10 cellular contexts compared by ENCODE assay signal in the genomic region with DNA sequence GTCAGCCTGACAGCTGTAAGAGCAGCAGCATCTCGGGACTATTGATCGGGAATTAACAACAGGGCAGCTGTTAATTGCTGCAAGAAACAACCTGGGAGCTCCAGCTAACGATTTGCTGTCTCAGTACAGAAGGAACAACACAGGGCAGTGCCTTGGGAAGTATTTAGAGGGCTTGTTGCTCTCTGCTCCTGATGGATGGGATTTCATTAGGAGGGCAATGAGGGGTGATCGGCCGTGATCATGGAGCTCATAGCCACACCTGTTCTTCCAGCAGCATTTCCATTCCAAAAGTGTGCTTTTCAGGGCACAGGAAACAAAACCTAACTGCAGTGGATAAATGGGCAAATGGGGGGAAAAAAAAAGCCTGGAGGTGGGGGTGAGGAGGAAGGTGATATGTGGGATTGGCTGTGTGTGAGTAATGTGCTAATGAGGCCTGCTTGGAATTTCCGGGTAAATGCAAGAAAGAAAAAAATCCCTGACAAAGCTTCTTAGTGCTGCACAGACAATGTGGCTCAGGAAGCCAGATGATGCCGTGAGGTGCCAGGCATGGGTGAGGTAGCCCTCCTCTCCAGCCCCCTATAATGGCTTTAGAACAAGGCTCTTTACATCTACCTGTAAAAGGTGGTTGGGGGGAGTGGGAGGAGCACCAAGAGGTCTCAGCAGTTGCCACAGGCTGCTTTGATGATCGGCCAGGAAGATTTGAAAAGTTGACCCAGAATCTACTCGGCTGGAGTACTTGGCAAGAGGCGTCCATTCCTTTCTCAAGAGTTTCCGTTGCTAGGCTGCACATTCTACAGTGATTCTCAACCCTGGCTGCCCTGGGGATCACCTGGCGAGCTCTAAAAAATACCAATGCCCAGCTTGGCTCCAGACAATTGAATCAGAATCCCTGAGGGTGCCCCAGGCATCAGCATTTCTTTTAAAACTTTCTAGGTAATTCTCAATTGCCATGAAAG.
DNase-seq lines count a peak whose midpoint lies in the region; ATAC-seq and TF ChIP-seq lines count a peak whose summit lies in the region.
"Had no signal": no experiment of that assay in that cellular context is flagged by ENCODE, and none has a peak within 500 bp of the region (broad histone marks: within the 10 kb centered on the region; RNA-seq: fewer than 3 reads in every experiment).

No MANE protein-coding gene starts in this region.

- H3K4me1 ChIP-seq in SK-N-SH (ENCODE audit: control insufficient read depth in 1 of 2, insufficient read depth in 2 of 2, low read depth in 1 of 2, low read length in 1 of 2): 0 out of 4 replicates have a peak, but pooled peaks cover 0 to 6% of the 10 kb centered on the region in 2 experiments
- peaks cover 15% of the 10 kb centered on the region for H3K4me1 ChIP-seq in upper lobe of right lung

- H3K36me3 ChIP-seq in SK-N-SH (replicated peaks in 1 of 2; ENCODE audit: control insufficient read depth in 1 of 2, insufficient read depth in 2 of 2, low read length in 1 of 2): no peaks in the 10 kb centered on the region
- no peaks in the 10 kb centered on the region for H3K36me3 ChIP-seq in upper lobe of right lung

- no peaks in the 10 kb centered on the region for H3F3A ChIP-seq in SK-N-SH (replicated peaks; ENCODE audit: insufficient read depth)

- H3K27ac Mint-ChIP-seq in chondrocyte (ENCODE audit: unreplicated experiment): peak overlapping the region; percentile 67

- ATAC-seq in SK-N-SH treated with all-trans-retinoic acid at 6 μM for 48 hours (peak; percentile 39; the same call in 2 of the 3 replicates), upper lobe of right lung (peak; percentile 84)

- H3K27me3 ChIP-seq in SK-N-SH (ENCODE audit: insufficient read depth) (no peaks in the 10 kb centered on the region), layer of hippocampus (ENCODE audit: control insufficient read depth, insufficient read depth, low read length) (no peaks in the 10 kb centered on the region), upper lobe of right lung (no peaks in the 10 kb centered on the region)

- TF ChIP-seq CTCF in SK-N-SH (IDR thresholded peaks at IDR 0.05): no peak
- no peak for TF ChIP-seq CTCF in chondrocyte (IDR thresholded peaks at IDR 0.05)
- TF ChIP-seq CTCF in upper lobe of right lung (IDR thresholded peaks at IDR 0.05): no peak

- no peak overlapping the region for H2AFZ ChIP-seq in SK-N-SH (ENCODE audit: low read depth)

- H3K4me3 ChIP-seq in SK-N-SH (ENCODE audit: low read depth in 2 of 2, low read length in 1 of 2) (no peak overlapping the region), upper lobe of right lung (no peak overlapping the region)

- H3K27ac ChIP-seq in SK-N-SH (ENCODE audit: low read depth in 2 of 2, low read length in 1 of 2) (no peak overlapping the region), layer of hippocampus (ENCODE audit: low read depth, low read length) (peak overlapping the region; percentile 43), upper lobe of right lung (peak overlapping the region; percentile 39)
- H3K27ac ChIP-seq: VCaP had no signal

- no peak overlapping the region for H3K4me3 Mint-ChIP-seq in chondrocyte (ENCODE audit: unreplicated experiment)

- no peaks in the 10 kb centered on the region for H3K36me3 Mint-ChIP-seq in chondrocyte (ENCODE audit: low read depth)

- H3K9ac ChIP-seq in SK-N-SH: no peak overlapping the region

- POLR2A ChIA-PET in SK-N-SH (lab: Yijun Ruan, JAX): no interaction called here

- CTCF ChIA-PET in SK-N-SH (lab: Yijun Ruan, JAX): interaction anchor here (0.5 to 2.8 kb wide), 3 partner anchors 8 to 163 kb away, joined by 3 to 9 read pairs (median 3); no protein-coding TSS in a partner anchor

- WGBS in SK-N-SH (ENCODE audit: low lambda C conversion rate): 60% methylated on average over 12 of the region's 12 CpGs

- no peaks in the 10 kb centered on the region for H3K27me3 Mint-ChIP-seq in chondrocyte (ENCODE audit: low read depth)

- H3K4me1 Mint-ChIP-seq in chondrocyte (ENCODE audit: low read depth): peaks cover 21% of the 10 kb centered on the region

- no peak overlapping the region for H3K4me2 ChIP-seq in SK-N-SH

- TF ChIP-seq RAD21 in SK-N-SH (IDR thresholded peaks at IDR 0.05; ENCODE audit: low read length): no peak

- H3K9me3 ChIP-seq in SK-N-SH: no peaks in the 10 kb centered on the region
- H3K9me3 ChIP-seq in upper lobe of right lung: no peaks in the 10 kb centered on the region

- intact Hi-C loops in upper lobe of right lung (cut with DNase I): no loop called here

- no peaks in the 10 kb centered on the region for H4K20me1 ChIP-seq in SK-N-SH (ENCODE audit: insufficient read depth)

- no peaks in the 10 kb centered on the region for H3K9me3 Mint-ChIP-seq in chondrocyte (ENCODE audit: low read depth)

- TF ChIP-seq EP300 in SK-N-SH (IDR thresholded peaks at IDR 0.05; ENCODE audit: borderline replicate concordance in 1 of 2, low read depth in 1 of 2, low read length in 1 of 2): no peak

- H3K9me2 ChIP-seq in SK-N-SH: no peaks in the 10 kb centered on the region

- H3K79me2 ChIP-seq in SK-N-SH (ENCODE audit: insufficient read depth): no peaks in the 10 kb centered on the region

- DNase-seq in SK-N-SH (no peak), chondrocyte (ENCODE audit: low spot score) (no peak), upper lobe of right lung (peak; percentile 67), NCI-H187 (lab: John Stamatoyannopoulos, UW) (no peak), UCSD-AML1 (lab: John Stamatoyannopoulos, UW; ENCODE audit: unreplicated experiment) (no peak)
- no peak for DNase-seq in activated effector memory CD4-positive, alpha-beta T cell treated with anti-CD3 and anti-CD28 coated beads, Interleukin-2, amount 50 U/mL, for 16 hours
- DNase-seq: NCI-H2107 had no signal

TF ChIP-seq in SK-N-SH treated with all-trans-retinoic acid at 6 μM for 48 hours, 23 proteins besides CTCF, POLR2A, EP300 and RAD21 (continues in another document):
- TF ChIP-seq CSRNP3 (CRISPR knock-in tag; IDR thresholded peaks at IDR 0.05) (no peak), PATZ1 (CRISPR knock-in tag; IDR thresholded peaks at IDR 0.05; ENCODE audit: borderline replicate concordance) (no peak), ZNF8 (CRISPR knock-in tag; IDR thresholded peaks at IDR 0.05) (no peak), ESRRG (CRISPR knock-in tag; IDR thresholded peaks at IDR 0.05) (no peak)

TF ChIP-seq in SK-N-SH, 30 proteins besides CTCF, POLR2A, EP300 and RAD21:
- TF ChIP-seq TCF12 (IDR thresholded peaks at IDR 0.05) (no peak), CHD2 (IDR thresholded peaks at IDR 0.05; ENCODE audit: low read length, partially characterized antibody) (no peak)

Comparison
In these comparisons a context has a peak if more than half of its experiments do, and no peak if none do; other contexts are left out.
1. H3K27ac ChIP-seq: peak in layer of hippocampus (single experiment) and upper lobe of right lung (single experiment); none in SK-N-SH (0 of 2).